Comparison of ENCODE assay signal across 1 cellular context in the genomic region with DNA sequence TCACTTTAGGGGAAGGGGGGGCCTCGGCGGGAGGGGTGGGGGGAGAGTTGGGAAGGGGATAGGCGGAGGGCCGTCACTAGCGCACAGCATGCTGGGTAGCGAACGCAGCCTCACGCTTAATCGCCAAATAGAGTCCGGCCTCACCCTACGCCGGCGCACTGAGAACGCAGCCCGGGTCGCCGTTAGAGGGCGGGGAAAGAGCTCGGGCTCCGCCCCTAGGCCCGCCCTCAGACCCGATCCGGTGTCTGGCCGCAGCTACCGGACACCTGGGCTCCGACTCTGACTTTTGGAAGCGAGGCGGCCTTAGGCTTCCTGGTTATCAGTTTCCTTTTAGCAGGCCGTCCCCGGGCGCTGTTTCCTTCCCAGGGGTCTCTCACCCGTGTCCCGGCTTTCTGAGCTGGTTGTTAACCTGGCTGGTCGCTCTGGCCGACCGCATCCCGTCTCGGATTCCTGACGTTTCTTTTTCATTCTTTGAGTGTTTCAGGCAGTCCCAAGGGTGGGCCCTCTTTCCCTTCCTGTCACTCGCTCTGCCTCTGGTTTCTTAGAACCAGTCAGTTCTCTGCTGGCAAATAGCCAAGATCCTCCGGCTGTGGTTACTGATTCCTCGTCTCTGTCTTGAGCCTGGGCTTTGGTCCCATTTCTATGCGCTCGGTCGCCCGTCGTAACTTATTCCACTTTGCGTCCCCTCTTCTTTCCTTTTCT.
TF ChIP-seq lines count a peak whose summit lies in the region.

No MANE protein-coding gene starts in this region.

TF ChIP-seq in K562, 482 proteins besides CTCF, POLR2A, EP300 and RAD21 (continued from another document and continues in another):
- TF ChIP-seq, protein P1, sequence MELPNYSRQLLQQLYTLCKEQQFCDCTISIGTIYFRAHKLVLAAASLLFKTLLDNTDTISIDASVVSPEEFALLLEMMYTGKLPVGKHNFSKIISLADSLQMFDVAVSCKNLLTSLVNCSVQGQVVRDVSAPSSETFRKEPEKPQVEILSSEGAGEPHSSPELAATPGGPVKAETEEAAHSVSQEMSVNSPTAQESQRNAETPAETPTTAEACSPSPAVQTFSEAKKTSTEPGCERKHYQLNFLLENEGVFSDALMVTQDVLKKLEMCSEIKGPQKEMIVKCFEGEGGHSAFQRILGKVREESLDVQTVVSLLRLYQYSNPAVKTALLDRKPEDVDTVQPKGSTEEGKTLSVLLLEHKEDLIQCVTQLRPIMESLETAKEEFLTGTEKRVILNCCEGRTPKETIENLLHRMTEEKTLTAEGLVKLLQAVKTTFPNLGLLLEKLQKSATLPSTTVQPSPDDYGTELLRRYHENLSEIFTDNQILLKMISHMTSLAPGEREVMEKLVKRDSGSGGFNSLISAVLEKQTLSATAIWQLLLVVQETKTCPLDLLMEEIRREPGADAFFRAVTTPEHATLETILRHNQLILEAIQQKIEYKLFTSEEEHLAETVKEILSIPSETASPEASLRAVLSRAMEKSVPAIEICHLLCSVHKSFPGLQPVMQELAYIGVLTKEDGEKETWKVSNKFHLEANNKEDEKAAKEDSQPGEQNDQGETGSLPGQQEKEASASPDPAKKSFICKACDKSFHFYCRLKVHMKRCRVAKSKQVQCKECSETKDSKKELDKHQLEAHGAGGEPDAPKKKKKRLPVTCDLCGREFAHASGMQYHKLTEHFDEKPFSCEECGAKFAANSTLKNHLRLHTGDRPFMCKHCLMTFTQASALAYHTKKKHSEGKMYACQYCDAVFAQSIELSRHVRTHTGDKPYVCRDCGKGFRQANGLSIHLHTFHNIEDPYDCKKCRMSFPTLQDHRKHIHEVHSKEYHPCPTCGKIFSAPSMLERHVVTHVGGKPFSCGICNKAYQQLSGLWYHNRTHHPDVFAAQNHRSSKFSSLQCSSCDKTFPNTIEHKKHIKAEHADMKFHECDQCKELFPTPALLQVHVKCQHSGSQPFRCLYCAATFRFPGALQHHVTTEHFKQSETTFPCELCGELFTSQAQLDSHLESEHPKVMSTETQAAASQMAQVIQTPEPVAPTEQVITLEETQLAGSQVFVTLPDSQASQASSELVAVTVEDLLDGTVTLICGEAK (IDR thresholded peaks at IDR 0.05) = no peak; the same call in 1 of the 2 replicates
- TF ChIP-seq, protein P1 (CRISPR knock-in tag; IDR thresholded peaks at IDR 0.05) = no peak
- TF ChIP-seq NFRKB (IDR thresholded peaks at IDR 0.05; ENCODE audit: low read depth) (no peak), CREB1 (IDR thresholded peaks at IDR 0.05) (peak; percentile 41; the same call in 1 of the 2 replicates), CREB1 (CRISPR knock-in tag; IDR thresholded peaks at IDR 0.05) (peak; percentile 30; the same call in 1 of the 2 replicates), ZBED1 (IDR thresholded peaks at IDR 0.05) (no peak), YY1 (IDR thresholded peaks at IDR 0.05; ENCODE audit: borderline replicate concordance in 1 of 3, control insufficient read depth in 1 of 3, extremely low read depth in 1 of 3, insufficient read depth in 3 of 3, insufficient read length in 1 of 3, insufficient replicate concordance in 2 of 3, low read depth in 1 of 3, low read length in 2 of 3) (peak in 1 of 3 experiments; percentile 3), POLR2H (tag; IDR thresholded peaks at IDR 0.05; ENCODE audit: low read depth) (peak; percentile 79), ZNF644 (tag; IDR thresholded peaks at IDR 0.05; ENCODE audit: low read depth) (no peak), MCM5 (IDR thresholded peaks at IDR 0.05; ENCODE audit: low read depth) (no peak), C11orf30 (IDR thresholded peaks at IDR 0.05; ENCODE audit: low read depth) (no peak), ZNF431 (CRISPR knock-in tag; IDR thresholded peaks at IDR 0.05) (no peak), ETV6 (IDR thresholded peaks at IDR 0.05; ENCODE audit: borderline replicate concordance in 1 of 2, low read depth in 2 of 2, low read length in 1 of 2) (no peak), ETV6 (CRISPR knock-in tag; IDR thresholded peaks at IDR 0.05; ENCODE audit: borderline replicate concordance) (no peak), ARNT (IDR thresholded peaks at IDR 0.05) (peak in 1 of 2 experiments; percentile 32; a peak in 2 of 4 replicates), BCOR (IDR thresholded peaks at IDR 0.05) (peak; percentile 61), RBM39 (optimal IDR thresholded peaks at IDR 0.05; ENCODE audit: low read depth, low read length) (no peak)
- TF ChIP-seq, protein P2, sequence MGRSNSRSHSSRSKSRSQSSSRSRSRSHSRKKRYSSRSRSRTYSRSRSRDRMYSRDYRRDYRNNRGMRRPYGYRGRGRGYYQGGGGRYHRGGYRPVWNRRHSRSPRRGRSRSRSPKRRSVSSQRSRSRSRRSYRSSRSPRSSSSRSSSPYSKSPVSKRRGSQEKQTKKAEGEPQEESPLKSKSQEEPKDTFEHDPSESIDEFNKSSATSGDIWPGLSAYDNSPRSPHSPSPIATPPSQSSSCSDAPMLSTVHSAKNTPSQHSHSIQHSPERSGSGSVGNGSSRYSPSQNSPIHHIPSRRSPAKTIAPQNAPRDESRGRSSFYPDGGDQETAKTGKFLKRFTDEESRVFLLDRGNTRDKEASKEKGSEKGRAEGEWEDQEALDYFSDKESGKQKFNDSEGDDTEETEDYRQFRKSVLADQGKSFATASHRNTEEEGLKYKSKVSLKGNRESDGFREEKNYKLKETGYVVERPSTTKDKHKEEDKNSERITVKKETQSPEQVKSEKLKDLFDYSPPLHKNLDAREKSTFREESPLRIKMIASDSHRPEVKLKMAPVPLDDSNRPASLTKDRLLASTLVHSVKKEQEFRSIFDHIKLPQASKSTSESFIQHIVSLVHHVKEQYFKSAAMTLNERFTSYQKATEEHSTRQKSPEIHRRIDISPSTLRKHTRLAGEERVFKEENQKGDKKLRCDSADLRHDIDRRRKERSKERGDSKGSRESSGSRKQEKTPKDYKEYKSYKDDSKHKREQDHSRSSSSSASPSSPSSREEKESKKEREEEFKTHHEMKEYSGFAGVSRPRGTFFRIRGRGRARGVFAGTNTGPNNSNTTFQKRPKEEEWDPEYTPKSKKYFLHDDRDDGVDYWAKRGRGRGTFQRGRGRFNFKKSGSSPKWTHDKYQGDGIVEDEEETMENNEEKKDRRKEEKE (IDR thresholded peaks at IDR 0.05; ENCODE audit: borderline replicate concordance in 1 of 2, control insufficient read depth in 1 of 2, low read depth in 2 of 2, low read length in 1 of 2) = no peak
- TF ChIP-seq, protein P3, sequence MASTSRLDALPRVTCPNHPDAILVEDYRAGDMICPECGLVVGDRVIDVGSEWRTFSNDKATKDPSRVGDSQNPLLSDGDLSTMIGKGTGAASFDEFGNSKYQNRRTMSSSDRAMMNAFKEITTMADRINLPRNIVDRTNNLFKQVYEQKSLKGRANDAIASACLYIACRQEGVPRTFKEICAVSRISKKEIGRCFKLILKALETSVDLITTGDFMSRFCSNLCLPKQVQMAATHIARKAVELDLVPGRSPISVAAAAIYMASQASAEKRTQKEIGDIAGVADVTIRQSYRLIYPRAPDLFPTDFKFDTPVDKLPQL (IDR thresholded peaks at IDR 0.05; ENCODE audit: extremely low read depth, insufficient read length) = no peak
- TF ChIP-seq, protein P4, sequence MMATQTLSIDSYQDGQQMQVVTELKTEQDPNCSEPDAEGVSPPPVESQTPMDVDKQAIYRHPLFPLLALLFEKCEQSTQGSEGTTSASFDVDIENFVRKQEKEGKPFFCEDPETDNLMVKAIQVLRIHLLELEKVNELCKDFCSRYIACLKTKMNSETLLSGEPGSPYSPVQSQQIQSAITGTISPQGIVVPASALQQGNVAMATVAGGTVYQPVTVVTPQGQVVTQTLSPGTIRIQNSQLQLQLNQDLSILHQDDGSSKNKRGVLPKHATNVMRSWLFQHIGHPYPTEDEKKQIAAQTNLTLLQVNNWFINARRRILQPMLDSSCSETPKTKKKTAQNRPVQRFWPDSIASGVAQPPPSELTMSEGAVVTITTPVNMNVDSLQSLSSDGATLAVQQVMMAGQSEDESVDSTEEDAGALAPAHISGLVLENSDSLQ (IDR thresholded peaks at IDR 0.05) = peak; percentile 86
- TF ChIP-seq, protein P5, sequence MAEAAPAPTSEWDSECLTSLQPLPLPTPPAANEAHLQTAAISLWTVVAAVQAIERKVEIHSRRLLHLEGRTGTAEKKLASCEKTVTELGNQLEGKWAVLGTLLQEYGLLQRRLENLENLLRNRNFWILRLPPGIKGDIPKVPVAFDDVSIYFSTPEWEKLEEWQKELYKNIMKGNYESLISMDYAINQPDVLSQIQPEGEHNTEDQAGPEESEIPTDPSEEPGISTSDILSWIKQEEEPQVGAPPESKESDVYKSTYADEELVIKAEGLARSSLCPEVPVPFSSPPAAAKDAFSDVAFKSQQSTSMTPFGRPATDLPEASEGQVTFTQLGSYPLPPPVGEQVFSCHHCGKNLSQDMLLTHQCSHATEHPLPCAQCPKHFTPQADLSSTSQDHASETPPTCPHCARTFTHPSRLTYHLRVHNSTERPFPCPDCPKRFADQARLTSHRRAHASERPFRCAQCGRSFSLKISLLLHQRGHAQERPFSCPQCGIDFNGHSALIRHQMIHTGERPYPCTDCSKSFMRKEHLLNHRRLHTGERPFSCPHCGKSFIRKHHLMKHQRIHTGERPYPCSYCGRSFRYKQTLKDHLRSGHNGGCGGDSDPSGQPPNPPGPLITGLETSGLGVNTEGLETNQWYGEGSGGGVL (CRISPR knock-in tag; IDR thresholded peaks at IDR 0.05) = no peak
- TF ChIP-seq, protein P6, sequence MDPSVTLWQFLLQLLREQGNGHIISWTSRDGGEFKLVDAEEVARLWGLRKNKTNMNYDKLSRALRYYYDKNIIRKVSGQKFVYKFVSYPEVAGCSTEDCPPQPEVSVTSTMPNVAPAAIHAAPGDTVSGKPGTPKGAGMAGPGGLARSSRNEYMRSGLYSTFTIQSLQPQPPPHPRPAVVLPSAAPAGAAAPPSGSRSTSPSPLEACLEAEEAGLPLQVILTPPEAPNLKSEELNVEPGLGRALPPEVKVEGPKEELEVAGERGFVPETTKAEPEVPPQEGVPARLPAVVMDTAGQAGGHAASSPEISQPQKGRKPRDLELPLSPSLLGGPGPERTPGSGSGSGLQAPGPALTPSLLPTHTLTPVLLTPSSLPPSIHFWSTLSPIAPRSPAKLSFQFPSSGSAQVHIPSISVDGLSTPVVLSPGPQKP (CRISPR knock-in tag; IDR thresholded peaks at IDR 0.05) = no peak
- TF ChIP-seq, protein P7, sequence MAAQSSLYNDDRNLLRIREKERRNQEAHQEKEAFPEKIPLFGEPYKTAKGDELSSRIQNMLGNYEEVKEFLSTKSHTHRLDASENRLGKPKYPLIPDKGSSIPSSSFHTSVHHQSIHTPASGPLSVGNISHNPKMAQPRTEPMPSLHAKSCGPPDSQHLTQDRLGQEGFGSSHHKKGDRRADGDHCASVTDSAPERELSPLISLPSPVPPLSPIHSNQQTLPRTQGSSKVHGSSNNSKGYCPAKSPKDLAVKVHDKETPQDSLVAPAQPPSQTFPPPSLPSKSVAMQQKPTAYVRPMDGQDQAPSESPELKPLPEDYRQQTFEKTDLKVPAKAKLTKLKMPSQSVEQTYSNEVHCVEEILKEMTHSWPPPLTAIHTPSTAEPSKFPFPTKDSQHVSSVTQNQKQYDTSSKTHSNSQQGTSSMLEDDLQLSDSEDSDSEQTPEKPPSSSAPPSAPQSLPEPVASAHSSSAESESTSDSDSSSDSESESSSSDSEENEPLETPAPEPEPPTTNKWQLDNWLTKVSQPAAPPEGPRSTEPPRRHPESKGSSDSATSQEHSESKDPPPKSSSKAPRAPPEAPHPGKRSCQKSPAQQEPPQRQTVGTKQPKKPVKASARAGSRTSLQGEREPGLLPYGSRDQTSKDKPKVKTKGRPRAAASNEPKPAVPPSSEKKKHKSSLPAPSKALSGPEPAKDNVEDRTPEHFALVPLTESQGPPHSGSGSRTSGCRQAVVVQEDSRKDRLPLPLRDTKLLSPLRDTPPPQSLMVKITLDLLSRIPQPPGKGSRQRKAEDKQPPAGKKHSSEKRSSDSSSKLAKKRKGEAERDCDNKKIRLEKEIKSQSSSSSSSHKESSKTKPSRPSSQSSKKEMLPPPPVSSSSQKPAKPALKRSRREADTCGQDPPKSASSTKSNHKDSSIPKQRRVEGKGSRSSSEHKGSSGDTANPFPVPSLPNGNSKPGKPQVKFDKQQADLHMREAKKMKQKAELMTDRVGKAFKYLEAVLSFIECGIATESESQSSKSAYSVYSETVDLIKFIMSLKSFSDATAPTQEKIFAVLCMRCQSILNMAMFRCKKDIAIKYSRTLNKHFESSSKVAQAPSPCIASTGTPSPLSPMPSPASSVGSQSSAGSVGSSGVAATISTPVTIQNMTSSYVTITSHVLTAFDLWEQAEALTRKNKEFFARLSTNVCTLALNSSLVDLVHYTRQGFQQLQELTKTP (IDR thresholded peaks at IDR 0.05; ENCODE audit: low read depth in 1 of 2, partially characterized antibody in 2 of 2) = peak in 1 of 2 experiments; percentile 79
- TF ChIP-seq, protein P8, sequence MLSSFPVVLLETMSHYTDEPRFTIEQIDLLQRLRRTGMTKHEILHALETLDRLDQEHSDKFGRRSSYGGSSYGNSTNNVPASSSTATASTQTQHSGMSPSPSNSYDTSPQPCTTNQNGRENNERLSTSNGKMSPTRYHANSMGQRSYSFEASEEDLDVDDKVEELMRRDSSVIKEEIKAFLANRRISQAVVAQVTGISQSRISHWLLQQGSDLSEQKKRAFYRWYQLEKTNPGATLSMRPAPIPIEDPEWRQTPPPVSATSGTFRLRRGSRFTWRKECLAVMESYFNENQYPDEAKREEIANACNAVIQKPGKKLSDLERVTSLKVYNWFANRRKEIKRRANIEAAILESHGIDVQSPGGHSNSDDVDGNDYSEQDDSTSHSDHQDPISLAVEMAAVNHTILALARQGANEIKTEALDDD (IDR thresholded peaks at IDR 0.05) = peak; percentile 60; the same call in 1 of the 2 replicates
- TF ChIP-seq, protein P9, sequence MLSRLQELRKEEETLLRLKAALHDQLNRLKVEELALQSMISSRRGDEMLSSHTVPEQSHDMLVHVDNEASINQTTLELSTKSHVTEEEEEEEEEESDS (CRISPR knock-in tag; IDR thresholded peaks at IDR 0.05) = no peak
